Comparison of ENCODE assay signal across 15 cellular contexts in genomic region chr9:94300470-94301301, GRCh38. TPM values are rescaled to one million over a fixed set of nuclear protein-coding genes. Genes with fewer than 3 reads are reported as not detected.
DNase-seq lines count a peak whose midpoint lies in the region; ATAC-seq and TF ChIP-seq lines count a peak whose summit lies in the region.
"Had no signal": no experiment of that assay in that cellular context is flagged by ENCODE, and none has a peak within 500 bp of the region (broad histone marks: within the 10 kb centered on the region; RNA-seq: fewer than 3 reads in every experiment).

No MANE protein-coding gene starts in this region.

- peaks cover 0 to 17% (median 0%) of the 10 kb centered on the region in 4 donors for H3K4me1 ChIP-seq in Peyer's patch

- H3K27ac Mint-ChIP-seq in natural killer cell treated with Interleukin-12 subunit alpha and Interleukin-12 subunit beta and Interleukin-15 and Interleukin-18, amount 100 ng/mL, for 72 hours = no peak overlapping the region
- H3K27ac Mint-ChIP-seq in natural killer cell = no peak overlapping the region
- H3K27ac Mint-ChIP-seq: B cell; CD4-positive, alpha-beta memory T cell had no signal

- no peak overlapping the region for H3K4me3 ChIP-seq in Peyer's patch
- H3K4me3 ChIP-seq in epithelial cell of esophagus (ENCODE audit: low read length) = no peak overlapping the region

- DNase-seq in natural killer cell treated with Interleukin-12 subunit alpha and Interleukin-12 subunit beta and Interleukin-15 and Interleukin-18, amount 100 ng/mL, for 72 hours (ENCODE audit: low spot score) = no peak
- DNase-seq in natural killer cell (no peak), Peyer's patch (peak in 2 of 3 donors; percentile 77 to 79), epithelial cell of esophagus (ENCODE audit: low read depth) (peak; percentile 42), kidney glomerular epithelial cell (lab: John Stamatoyannopoulos, UW) (no peak), C1 segment of cervical spinal cord (lab: John Stamatoyannopoulos, UW) (no peak)
- DNase-seq: CD4-positive, alpha-beta memory T cell; DMS79 treated with DMSO at 0.1 percent for 48 hours; GOT3; NCI-H69; NK-92 treated with Interleukin-12 subunit alpha and Interleukin-12 subunit beta, amount 100 ng/mL, for 24 hours had no signal

- no peaks in the 10 kb centered on the region for H3K27me3 Mint-ChIP-seq in natural killer cell treated with Interleukin-12 subunit alpha and Interleukin-12 subunit beta and Interleukin-15 and Interleukin-18, amount 100 ng/mL, for 72 hours
- H3K27me3 Mint-ChIP-seq in natural killer cell (ENCODE audit: low read depth in 2 of 2) = no peaks in the 10 kb centered on the region
- H3K27me3 Mint-ChIP-seq: B cell; CD4-positive, alpha-beta memory T cell had no signal

- ATAC-seq in natural killer cell treated with Interleukin-12 subunit alpha and Interleukin-12 subunit beta and Interleukin-15 and Interleukin-18, amount 100 ng/mL, for 72 hours = peak; percentile 20 to 31
- ATAC-seq in natural killer cell = no peak
- no peak for ATAC-seq in HG02610 (IDR thresholded peaks at IDR 0.05; ENCODE audit: unreplicated experiment)

- peaks cover 5% of the 10 kb centered on the region for H3K36me3 Mint-ChIP-seq in natural killer cell treated with Interleukin-12 subunit alpha and Interleukin-12 subunit beta and Interleukin-15 and Interleukin-18, amount 100 ng/mL, for 72 hours
- no peaks in the 10 kb centered on the region for H3K36me3 Mint-ChIP-seq in natural killer cell

- TF ChIP-seq POLR2A in Peyer's patch (IDR thresholded peaks at IDR 0.05) = peak in 1 of 2 donors; percentile 13

- peak overlapping the region in 3 of 4 donors; percentile 60 to 76 (median 74) for H3K27ac ChIP-seq in Peyer's patch
- peak overlapping the region; percentile 87 for H3K27ac ChIP-seq in temporal lobe (ENCODE audit: low read depth, low read length)

- intact Hi-C loops in natural killer cell (cut with micrococcal nuclease) = no loop called here

- H3K4me1 Mint-ChIP-seq in natural killer cell treated with Interleukin-12 subunit alpha and Interleukin-12 subunit beta and Interleukin-15 and Interleukin-18, amount 100 ng/mL, for 72 hours (ENCODE audit: low read depth in 2 of 2) = no peaks in the 10 kb centered on the region
- H3K4me1 Mint-ChIP-seq in natural killer cell = no peaks in the 10 kb centered on the region
- H3K4me1 Mint-ChIP-seq: B cell; CD4-positive, alpha-beta memory T cell had no signal

- TF ChIP-seq CTCF in natural killer cell (IDR thresholded peaks at IDR 0.05) (no peak), Peyer's patch (IDR thresholded peaks at IDR 0.05) (no peak), epithelial cell of esophagus (IDR thresholded peaks at IDR 0.05; ENCODE audit: insufficient read depth, low read depth, low read length, missing control alignments) (no peak)

- no peaks in the 10 kb centered on the region for H3K36me3 ChIP-seq in Peyer's patch

- H3K4me3 Mint-ChIP-seq in natural killer cell treated with Interleukin-12 subunit alpha and Interleukin-12 subunit beta and Interleukin-15 and Interleukin-18, amount 100 ng/mL, for 72 hours = no peak overlapping the region
- no peak overlapping the region for H3K4me3 Mint-ChIP-seq in natural killer cell
- H3K4me3 Mint-ChIP-seq: B cell; CD4-positive, alpha-beta memory T cell had no signal

- no peaks in the 10 kb centered on the region for H3K9me3 ChIP-seq in Peyer's patch

- H3K27me3 ChIP-seq in Peyer's patch = no peaks in the 10 kb centered on the region

- no peaks in the 10 kb centered on the region for H3K9me3 Mint-ChIP-seq in natural killer cell treated with Interleukin-12 subunit alpha and Interleukin-12 subunit beta and Interleukin-15 and Interleukin-18, amount 100 ng/mL, for 72 hours
- H3K9me3 Mint-ChIP-seq in natural killer cell = no peaks in the 10 kb centered on the region
- H3K9me3 Mint-ChIP-seq: CD4-positive, alpha-beta memory T cell had no signal

RNA-seq across cellular contexts. Expression of gene NUTM2F, which starts 27.8 kb away (rescaled TPM):
- not detected for total RNA-seq in natural killer cell treated with Interleukin-12 subunit alpha and Interleukin-12 subunit beta and Interleukin-15 and Interleukin-18, amount 100 ng/mL, for 72 hours
- total RNA-seq in natural killer cell = not detected
- not detected for total RNA-seq in Peyer's patch
- total RNA-seq in temporal lobe = not detected
- total RNA-seq: B cell; CD4-positive, alpha-beta memory T cell; LHCN-M2 had no signal

RNA-seq across cellular contexts. Expression of gene ZNF169, which starts 41.6 kb away (rescaled TPM):
- total RNA-seq in natural killer cell treated with Interleukin-12 subunit alpha and Interleukin-12 subunit beta and Interleukin-15 and Interleukin-18, amount 100 ng/mL, for 72 hours = 10 to 100 TPM in 1 of 2 donors, 1 to 10 TPM in 1; 6.3 to 15.5 TPM
- total RNA-seq in natural killer cell (10 to 100 TPM in 1 of 3 donors, 1 to 10 TPM in 2; 4.6 to 11.3 (median 8.9) TPM), Peyer's patch (10 to 100 TPM; 13.5 to 51.8 (median 29.7) TPM), temporal lobe (6.9 TPM)

Comparison
In these comparisons a context has a peak if more than half of its experiments do, and no peak if none do; other contexts are left out.
1. ATAC-seq: peak in natural killer cell treated with Interleukin-12 subunit alpha and Interleukin-12 subunit beta and Interleukin-15 and Interleukin-18, amount 100 ng/mL, for 72 hours (2 of 2); none in natural killer cell (0 of 3) and HG02610 (single experiment).
2. DNase-seq: peak in Peyer's patch (2 of 3) and epithelial cell of esophagus (single experiment); none in natural killer cell treated with Interleukin-12 subunit alpha and Interleukin-12 subunit beta and Interleukin-15 and Interleukin-18, amount 100 ng/mL, for 72 hours (single experiment), natural killer cell (single experiment), kidney glomerular epithelial cell (single experiment) and C1 segment of cervical spinal cord (0 of 14).